18 cellular contexts compared by ENCODE assay signal in genomic region chr17:55710410-55710809, GRCh38. TPM values are rescaled to one million over a fixed set of nuclear protein-coding genes. Genes with fewer than 3 reads are reported as not detected.
DNase-seq lines count a peak whose midpoint lies in the region; ATAC-seq and TF ChIP-seq lines count a peak whose summit lies in the region.
"Had no signal": no experiment of that assay in that cellular context is flagged by ENCODE, and none has a peak within 500 bp of the region (broad histone marks: within the 10 kb centered on the region; RNA-seq: fewer than 3 reads in every experiment).

No MANE protein-coding gene starts in this region.

- no peak overlapping the region for H3K27ac ChIP-seq in parathyroid adenoma
- H3K27ac ChIP-seq: colonic mucosa, esophagus muscularis mucosa, pancreas had no signal

- no peaks in the 10 kb centered on the region for H3K9me3 ChIP-seq in parathyroid adenoma (ENCODE audit: control insufficient read depth, low read length)
- H3K9me3 ChIP-seq: colonic mucosa, esophagus muscularis mucosa, pancreas, Peyer's patch had no signal

- no peak overlapping the region for H3K4me3 Mint-ChIP-seq in type B pancreatic cell
- no peak overlapping the region for H3K4me3 Mint-ChIP-seq in activated naive CD4-positive, alpha-beta T cell treated with anti-CD3 and anti-CD28 coated beads, Interleukin-2, amount 10 ng/mL, durations not matched to agents 7 days and 5 days
- H3K4me3 Mint-ChIP-seq: activated CD4-positive, alpha-beta T cell treated with anti-CD3 and anti-CD28 coated beads for 36 hours; activated naive CD8-positive, alpha-beta T cell treated with anti-CD3 and anti-CD28 coated beads for 36 hours; T-helper 1 cell treated with Interleukin-12 subunit alpha and Interleukin-12 subunit beta and Interleukin-4 antibody, amounts not matched to agents 30 μg/mL and 1 μg/mL, for 36 hours had no signal

- H3K9me3 Mint-ChIP-seq in type B pancreatic cell = no peaks in the 10 kb centered on the region
- H3K9me3 Mint-ChIP-seq in activated naive CD4-positive, alpha-beta T cell treated with anti-CD3 and anti-CD28 coated beads, Interleukin-2, amount 10 ng/mL, durations not matched to agents 7 days and 5 days = no peaks in the 10 kb centered on the region
- H3K9me3 Mint-ChIP-seq: activated naive CD8-positive, alpha-beta T cell treated with anti-CD3 and anti-CD28 coated beads for 36 hours; T-helper 1 cell treated with Interleukin-12 subunit alpha and Interleukin-12 subunit beta and Interleukin-4 antibody, amounts not matched to agents 30 μg/mL and 1 μg/mL, for 36 hours had no signal

- H3K4me3 ChIP-seq in choroid plexus epithelial cell (ENCODE audit: low read depth, low read length) (no peak overlapping the region), parathyroid adenoma (ENCODE audit: low read depth, low read length) (no peak overlapping the region)
- H3K4me3 ChIP-seq: colonic mucosa, esophagus muscularis mucosa, pancreas, Peyer's patch had no signal

- no peaks in the 10 kb centered on the region for H3K27me3 Mint-ChIP-seq in type B pancreatic cell
- peaks cover 13% of the 10 kb centered on the region for H3K27me3 Mint-ChIP-seq in activated naive CD4-positive, alpha-beta T cell treated with anti-CD3 and anti-CD28 coated beads, Interleukin-2, amount 10 ng/mL, durations not matched to agents 7 days and 5 days

- H3K36me3 Mint-ChIP-seq in type B pancreatic cell = no peaks in the 10 kb centered on the region
- no peaks in the 10 kb centered on the region for H3K36me3 Mint-ChIP-seq in activated naive CD4-positive, alpha-beta T cell treated with anti-CD3 and anti-CD28 coated beads, Interleukin-2, amount 10 ng/mL, durations not matched to agents 7 days and 5 days
- H3K36me3 Mint-ChIP-seq: activated naive CD8-positive, alpha-beta T cell treated with anti-CD3 and anti-CD28 coated beads for 36 hours had no signal

- H3K4me1 ChIP-seq in parathyroid adenoma = peaks cover 5% of the 10 kb centered on the region
- H3K4me1 ChIP-seq: colonic mucosa, pancreas had no signal

- H3K4me1 Mint-ChIP-seq in type B pancreatic cell (ENCODE audit: unreplicated experiment) = peaks cover 30% of the 10 kb centered on the region
- H3K4me1 Mint-ChIP-seq in activated naive CD4-positive, alpha-beta T cell treated with anti-CD3 and anti-CD28 coated beads, Interleukin-2, amount 10 ng/mL, durations not matched to agents 7 days and 5 days = no peaks in the 10 kb centered on the region
- H3K4me1 Mint-ChIP-seq: activated CD4-positive, alpha-beta T cell treated with anti-CD3 and anti-CD28 coated beads for 36 hours; activated naive CD8-positive, alpha-beta T cell treated with anti-CD3 and anti-CD28 coated beads for 36 hours had no signal

- no peak overlapping the region for H3K9ac ChIP-seq in parathyroid adenoma

- CTCF ChIA-PET in activated naive CD4-positive, alpha-beta T cell treated with anti-CD3 and anti-CD28 coated beads, Interleukin-2, amount 10 ng/mL, durations not matched to agents 7 days and 5 days (lab: Charles Lee) = interaction anchor here (1.2 to 1.6 kb wide), 2 partner anchors 8 to 184 kb away, joined by 3 to 4 read pairs; no protein-coding TSS in a partner anchor

- no peaks in the 10 kb centered on the region for H3K36me3 ChIP-seq in parathyroid adenoma (ENCODE audit: control insufficient read depth, insufficient read depth, low read length)
- H3K36me3 ChIP-seq: colonic mucosa, esophagus muscularis mucosa, pancreas, Peyer's patch had no signal

- ATAC-seq in HG03097 (IDR thresholded peaks at IDR 0.05; ENCODE audit: low FRiP score, unreplicated experiment) = no peak
- ATAC-seq: activated CD4-positive, alpha-beta T cell treated with anti-CD3 and anti-CD28 coated beads for 36 hours had no signal

- TF ChIP-seq CTCF in choroid plexus epithelial cell (conservative IDR thresholded peaks at IDR 0.05; ENCODE audit: low read depth, low read length) (no peak), parathyroid adenoma (IDR thresholded peaks at IDR 0.05) (no peak), type B pancreatic cell (conservative IDR thresholded peaks at IDR 0.05) (no peak)

- no peaks in the 10 kb centered on the region for H3K27me3 ChIP-seq in parathyroid adenoma (ENCODE audit: control insufficient read depth, insufficient read depth, low read length)
- H3K27me3 ChIP-seq: colonic mucosa, esophagus muscularis mucosa, pancreas, Peyer's patch had no signal

- H3K4me2 ChIP-seq in parathyroid adenoma (ENCODE audit: low read length) = no peak overlapping the region

- peak; percentile 79 for DNase-seq in DMS153 (lab: John Stamatoyannopoulos, UW)
- DNase-seq in NCI-H1092 (lab: John Stamatoyannopoulos, UW) = peak; percentile 16
- DNase-seq in choroid plexus epithelial cell (ENCODE audit: low read depth) = peak; percentile 47
- no peak for DNase-seq in type B pancreatic cell (ENCODE audit: extremely low spot score, unreplicated experiment)
- no peak for DNase-seq in foreskin melanocyte
- DNase-seq in activated naive CD4-positive, alpha-beta T cell treated with anti-CD3 and anti-CD28 coated beads, Interleukin-2, amount 10 ng/mL, durations not matched to agents 7 days and 5 days = no peak
- DNase-seq: activated CD4-positive, alpha-beta T cell treated with anti-CD3 and anti-CD28 coated beads for 36 hours; activated naive CD8-positive, alpha-beta T cell treated with anti-CD3 and anti-CD28 coated beads for 36 hours; activated T-cell treated with anti-CD3 and anti-CD28 coated beads for 4 hours; colonic mucosa; NCI-H1048; pancreas; Peyer's patch; stimulated activated CD4-positive, alpha-beta T cell treated with anti-CD3 and anti-CD28 coated beads, Interleukin-1b, Interleukin-23, amount 100 ng/mL, for 48 hours had no signal

- peak overlapping the region; percentile 59 for H2AFZ ChIP-seq in parathyroid adenoma

- H3K27ac Mint-ChIP-seq in type B pancreatic cell = no peak overlapping the region
- H3K27ac Mint-ChIP-seq in activated naive CD4-positive, alpha-beta T cell treated with anti-CD3 and anti-CD28 coated beads, Interleukin-2, amount 10 ng/mL, durations not matched to agents 7 days and 5 days = no peak overlapping the region
- H3K27ac Mint-ChIP-seq: activated CD4-positive, alpha-beta T cell treated with anti-CD3 and anti-CD28 coated beads for 36 hours; activated naive CD8-positive, alpha-beta T cell treated with anti-CD3 and anti-CD28 coated beads for 36 hours; T-helper 1 cell treated with Interleukin-12 subunit alpha and Interleukin-12 subunit beta and Interleukin-4 antibody, amounts not matched to agents 30 μg/mL and 1 μg/mL, for 36 hours had no signal

- H3K79me2 ChIP-seq in parathyroid adenoma = no peaks in the 10 kb centered on the region

RNA-seq across cellular contexts. Expression of gene TMEM100, which starts 12.3 kb away (rescaled TPM):
- 2.5 and 21.4 TPM in 2 replicates for total RNA-seq in type B pancreatic cell (ENCODE audit: low replicate concordance)
- total RNA-seq: activated CD4-positive, alpha-beta T cell treated with anti-CD3 and anti-CD28 coated beads for 36 hours; activated naive CD8-positive, alpha-beta T cell treated with anti-CD3 and anti-CD28 coated beads for 36 hours had no signal

RNA-seq across cellular contexts. Expression of gene PCTP, which starts 40.4 kb away (rescaled TPM):
- 20.6 and 22.1 TPM in 2 replicates for total RNA-seq in type B pancreatic cell (ENCODE audit: low replicate concordance)

Comparison
In these comparisons a context has a peak if more than half of its experiments do, and no peak if none do; other contexts are left out.
1. DNase-seq: peak in DMS153 (single experiment), NCI-H1092 (single experiment) and choroid plexus epithelial cell (single experiment); none in type B pancreatic cell (single experiment), foreskin melanocyte (single experiment) and activated naive CD4-positive, alpha-beta T cell treated with anti-CD3 and anti-CD28 coated beads, Interleukin-2, amount 10 ng/mL, durations not matched to agents 7 days and 5 days (single experiment).